8 cellular contexts compared by ENCODE assay signal in genomic region chr2:100104265-100104664, GRCh38. TPM values are rescaled to one million over a fixed set of nuclear protein-coding genes. Genes with fewer than 3 reads are reported as not detected.
DNase-seq lines count a peak whose midpoint lies in the region; ATAC-seq and TF ChIP-seq lines count a peak whose summit lies in the region.
"Not testable (repeated sequence)": the region's sequence is repeated elsewhere in the genome, so short reads cannot be mapped to it uniquely, and the experiment has no call there.

No MANE protein-coding gene starts in this region.

- POLR2A ChIA-PET in T-cell (lab: Charles Lee) = not testable (repeated sequence)

- TF ChIP-seq EP300 in ovary (IDR thresholded peaks at IDR 0.05) = not testable (repeated sequence)

- not testable (repeated sequence) for TF ChIP-seq CTCF in AG10803 (conservative IDR thresholded peaks at IDR 0.05; ENCODE audit: low read length); ascending aorta (IDR thresholded peaks at IDR 0.05); right lobe of liver (IDR thresholded peaks at IDR 0.05); ovary (IDR thresholded peaks at IDR 0.05)

- not testable (repeated sequence) for TF ChIP-seq POLR2A in right lobe of liver (IDR thresholded peaks at IDR 0.05); ovary (IDR thresholded peaks at IDR 0.05)

- peak; percentile 32 to 60 (median 48) for ATAC-seq in T-cell (replicated peaks in 1 of 4)
- peak; percentile 42 for ATAC-seq in Right ventricle myocardium superior (ENCODE audit: poor library complexity)
- peak; percentile 60 to 69 (median 68) for ATAC-seq in right lobe of liver

- peaks cover 8 to 14% (median 8%) of the 10 kb centered on the region in 3 donors for H3K4me1 Mint-ChIP-seq in T-cell

- H3K36me3 Mint-ChIP-seq in T-cell = not testable (repeated sequence)

- DNase-seq in AG10803 (ENCODE audit: low read depth); T-cell; ascending aorta (ENCODE audit: low spot score in 2 of 2); Right ventricle myocardium superior; right lobe of liver: not testable (repeated sequence)
- peak; percentile 52 for DNase-seq in H7
- DNase-seq in ovary = peak in 2 of 5 donors; percentile 36 to 48

- not testable (repeated sequence) for H3K9me3 Mint-ChIP-seq in T-cell

- not testable (repeated sequence) for H3K27ac ChIP-seq in ascending aorta; right lobe of liver; thymus (ENCODE audit: low read depth)
- peak overlapping the region in 1 of 2 donors; percentile 45 for H3K27ac ChIP-seq in ovary

- H3K36me3 ChIP-seq in H7 (replicated peaks; ENCODE audit: control insufficient read depth, insufficient read depth, low read length); ascending aorta; right lobe of liver; ovary; thymus (ENCODE audit: control insufficient read depth, insufficient read depth): not testable (repeated sequence)

- CTCF ChIA-PET in T-cell (lab: Charles Lee) = not testable (repeated sequence)

- H3K27me3 ChIP-seq in H7 (ENCODE audit: control insufficient read depth, insufficient read depth, low read length) = peaks cover 44% of the 10 kb centered on the region
- H3K27me3 ChIP-seq in ascending aorta; right lobe of liver; ovary; thymus (ENCODE audit: control insufficient read depth, insufficient read depth): not testable (repeated sequence)

- H3K4me3 ChIP-seq in AG10803 (ENCODE audit: low read length) (peak overlapping the region; percentile 47; the same call in 1 of the 2 replicates), ascending aorta (peak overlapping the region; percentile 26 to 63), right lobe of liver (peak overlapping the region in 1 of 3 donors; percentile 31), ovary (peak overlapping the region; percentile 73), thymus (ENCODE audit: low read length) (peak overlapping the region; percentile 75)
- H3K4me3 ChIP-seq in H7 (ENCODE audit: insufficient read depth, low read depth, low read length) = not testable (repeated sequence)

- H3K27me3 Mint-ChIP-seq in T-cell = peaks cover 7 to 17% of the 10 kb centered on the region in 2 donors

- H3K4me3 Mint-ChIP-seq in T-cell = not testable (repeated sequence)

- H3K4me1 ChIP-seq in ascending aorta; right lobe of liver; ovary (ENCODE audit: insufficient read depth); thymus (ENCODE audit: control insufficient read depth, insufficient read depth, low read length): not testable (repeated sequence)

- no CpG with 5 or more reads among the region's 60 CpGs for WGBS in right lobe of liver (ENCODE audit: insufficient coverage, low coverage, low lambda C conversion rate, missing lambda C conversion rate)
- WGBS in ovary, 3 donors = 0% methylated on average over 24 of the region's 60 CpGs; no CpG with 5 or more reads in 2 of the 3 donors
- WGBS in thymus = 3% methylated on average over 33 of the region's 60 CpGs

- H3K9me3 ChIP-seq in ascending aorta; right lobe of liver; ovary; thymus (ENCODE audit: control insufficient read depth): not testable (repeated sequence)

- H3K27ac Mint-ChIP-seq in T-cell = not testable (repeated sequence)

- intact Hi-C loops in ascending aorta (cut with DNase I) (loop anchor here (10.0 kb wide), 1 partner anchor 91 kb away; no protein-coding TSS in a partner anchor), ovary (cut with DNase I) (loop anchor here in 1 of 4 donors (10.0 kb wide), 1 partner anchor 91 kb away; no protein-coding TSS in a partner anchor)
- intact Hi-C loops in Right ventricle myocardium superior (cut with DNase I); right lobe of liver (cut with DNase I): not testable (repeated sequence)

RNA-seq across cellular contexts. Expression of gene AFF3, which starts 38.1 kb away (rescaled TPM):
- total RNA-seq in H7 (2014; rRNA removed; shearing (Covaris generic)) = 0.07 and 0.37 TPM in 2 replicates
- total RNA-seq in T-cell (10 to 100 TPM in 4 of 5 donors, 1 to 10 TPM in 1; 9.9 to 23.5 (median 11.5) TPM), ascending aorta (7.1 TPM), Right ventricle myocardium superior (7.6 TPM), right lobe of liver (1 to 10 TPM; 1.3 to 7.3 (median 6.4) TPM), ovary (10 to 100 TPM; 16.1 to 40.8 (median 25.9) TPM)
- polyA plus RNA-seq in ovary (10 to 100 TPM in 1 of 2 donors, 1 to 10 TPM in 1; 5.9 to 11.2 TPM), thymus (5.3 TPM)
